In genomic region chr5:54882841-54883240, GRCh38 we compare ENCODE assay signal across 11 cellular contexts.
DNase-seq lines count a peak whose midpoint lies in the region; ATAC-seq, FAIRE-seq and TF ChIP-seq lines count a peak whose summit lies in the region.
"Had no signal": no experiment of that assay in that cellular context is flagged by ENCODE, and none has a peak within 500 bp of the region (broad histone marks: within the 10 kb centered on the region; RNA-seq: fewer than 3 reads in every experiment).

No MANE protein-coding gene starts in this region.

- 84 to 90% methylated on average over 8 of the region's 8 CpGs for WGBS in pancreas, 2 donors

- H3K27me3 ChIP-seq in CD4-positive, alpha-beta memory T cell (ENCODE audit: insufficient read depth, low read length): peaks cover 23% of the 10 kb centered on the region
- peaks cover 32% of the 10 kb centered on the region for H3K27me3 ChIP-seq in iPS-18a (ENCODE audit: control insufficient read depth, insufficient read depth, low read length)
- no peaks in the 10 kb centered on the region for H3K27me3 ChIP-seq in pancreas

- POLR2A ChIA-PET in CD4-positive, alpha-beta memory T cell (lab: Charles Lee; ENCODE audit: partially characterized antibody): no interaction called here
- POLR2A ChIA-PET in T-cell (lab: Charles Lee): no interaction called here
- POLR2A ChIA-PET in HEK293T (lab: Yijun Ruan, JAX): no interaction called here

- ATAC-seq in T-cell (replicated peaks in 1 of 4) (no peak), pancreas (peak in 3 of 4 donors; percentile 8 to 10 (median 9)), GM19023 (IDR thresholded peaks at IDR 0.05; ENCODE audit: unreplicated experiment) (no peak)

- FAIRE-seq in pancreas (lab: Jason Lieb, UNC): no peak

- H3K27ac ChIP-seq in CD4-positive, alpha-beta memory T cell (ENCODE audit: low read depth, low read length): no peak overlapping the region
- H3K27ac ChIP-seq in iPS-18a (ENCODE audit: low read length) (no peak overlapping the region), pancreas (no peak overlapping the region)
- H3K27ac ChIP-seq: right lobe of liver had no signal

- H3K4me1 Mint-ChIP-seq in CD4-positive, alpha-beta memory T cell: peaks cover 5 to 9% (median 7%) of the 10 kb centered on the region in 4 donors
- H3K4me1 Mint-ChIP-seq in T-cell: peaks cover 6 to 15% (median 8%) of the 10 kb centered on the region in 3 donors

- H3K36me3 ChIP-seq in CD4-positive, alpha-beta memory T cell (ENCODE audit: insufficient read depth, low read length): no peaks in the 10 kb centered on the region
- H3K36me3 ChIP-seq in iPS-18a (ENCODE audit: control insufficient read depth, low read depth, low read length) (no peaks in the 10 kb centered on the region), pancreas (no peaks in the 10 kb centered on the region)
- H3K36me3 ChIP-seq: right lobe of liver had no signal

- peaks cover 34 to 51% of the 10 kb centered on the region in 2 donors for H3K27me3 Mint-ChIP-seq in CD4-positive, alpha-beta memory T cell
- peaks cover 54 to 57% of the 10 kb centered on the region in 2 donors for H3K27me3 Mint-ChIP-seq in T-cell

- no peak overlapping the region for H3K27ac Mint-ChIP-seq in CD4-positive, alpha-beta memory T cell
- no peak overlapping the region for H3K27ac Mint-ChIP-seq in T-cell

- no peaks in the 10 kb centered on the region for H3K9me3 ChIP-seq in CD4-positive, alpha-beta memory T cell (ENCODE audit: control insufficient read depth in 1 of 2, low read length in 2 of 2)
- H3K9me3 ChIP-seq in iPS-18a (ENCODE audit: control insufficient read depth, low read depth, low read length) (peaks cover 10% of the 10 kb centered on the region), pancreas (no peaks in the 10 kb centered on the region)
- H3K9me3 ChIP-seq: right lobe of liver had no signal

- H3K4me3 ChIP-seq in CD4-positive, alpha-beta memory T cell (ENCODE audit: low read length in 2 of 2): no peak overlapping the region
- H3K4me3 ChIP-seq in iPS-18a (ENCODE audit: low read length): peak overlapping the region; percentile 68
- no peak overlapping the region for H3K4me3 ChIP-seq in pancreas

- H3K4me3 Mint-ChIP-seq in CD4-positive, alpha-beta memory T cell: peak overlapping the region in 7 of 8 donors; percentile 35 to 92 (median 76)
- peak overlapping the region; percentile 70 to 87 (median 78) for H3K4me3 Mint-ChIP-seq in T-cell

- H3K9me3 Mint-ChIP-seq in CD4-positive, alpha-beta memory T cell: peaks cover 0 to 8% (median 0%) of the 10 kb centered on the region in 8 donors
- peaks cover 0 to 2% (median 0%) of the 10 kb centered on the region in 3 donors for H3K9me3 Mint-ChIP-seq in T-cell

- DNase-seq in CD4-positive, alpha-beta memory T cell: no peak
- DNase-seq in T-cell (no peak), pancreas (no peak), HEK293T (ENCODE audit: extremely low spot score) (no peak), NCI-H2196 (lab: John Stamatoyannopoulos, UW; ENCODE audit: unreplicated experiment) (no peak), superior temporal gyrus (ENCODE audit: extremely low spot score) (no peak)
- DNase-seq: Karpas-422, NCI-H2081 had no signal

- CTCF ChIA-PET in CD4-positive, alpha-beta memory T cell (lab: Charles Lee; ENCODE audit: partially characterized antibody): interaction anchor here (1.4 kb wide), 1 partner anchor 15 kb away, joined by 3 read pairs; no protein-coding TSS in a partner anchor
- CTCF ChIA-PET in T-cell (lab: Charles Lee) (interaction anchor here in 1 of 2 donors (1.1 kb wide), 1 partner anchor 277 kb away, joined by 3 read pairs; no protein-coding TSS in a partner anchor), HEK293T (lab: Yijun Ruan, JAX) (no interaction called here)

- H3K9ac ChIP-seq in iPS-18a (ENCODE audit: low read length): no peak overlapping the region

- peaks cover 0 to 8% of the 10 kb centered on the region in 2 donors for H3K36me3 Mint-ChIP-seq in CD4-positive, alpha-beta memory T cell
- H3K36me3 Mint-ChIP-seq in T-cell: peaks cover 4% of the 10 kb centered on the region

- intact Hi-C loops in CD4-positive, alpha-beta memory T cell (cut with micrococcal nuclease): no loop called here
- intact Hi-C loops in pancreas (cut with DNase I): no loop called here

- H3K4me1 ChIP-seq in CD4-positive, alpha-beta memory T cell (ENCODE audit: insufficient read depth, low read length): no peaks in the 10 kb centered on the region
- H3K4me1 ChIP-seq in iPS-18a (ENCODE audit: control insufficient read depth, low read depth, low read length) (peaks cover 12% of the 10 kb centered on the region), pancreas (no peaks in the 10 kb centered on the region)

- no peak for TF ChIP-seq CTCF in pancreas (IDR thresholded peaks at IDR 0.05)

TF ChIP-seq in HEK293T, 16 proteins besides CTCF, POLR2A, EP300 and RAD21:
- TF ChIP-seq HDGF (IDR thresholded peaks at IDR 0.05; ENCODE audit: borderline replicate concordance) (no peak), ELF4 (IDR thresholded peaks at IDR 0.05) (no peak), CTBP1 (IDR thresholded peaks at IDR 0.05; ENCODE audit: borderline replicate concordance) (no peak), SUZ12 (IDR thresholded peaks at IDR 0.05) (no peak), BHLHE40 (IDR thresholded peaks at IDR 0.05; ENCODE audit: borderline replicate concordance) (no peak), PKNOX1 (IDR thresholded peaks at IDR 0.05) (no peak), TARDBP (IDR thresholded peaks at IDR 0.05) (no peak), NFRKB (IDR thresholded peaks at IDR 0.05) (no peak), L3MBTL2 (conservative IDR thresholded peaks at IDR 0.05) (no peak), FOXM1 (IDR thresholded peaks at IDR 0.05; ENCODE audit: borderline replicate concordance) (no peak), SP1 (IDR thresholded peaks at IDR 0.05) (no peak), FOXK2 (IDR thresholded peaks at IDR 0.05) (no peak), ZNF384 (IDR thresholded peaks at IDR 0.05) (no peak), FOXA1 (IDR thresholded peaks at IDR 0.05) (no peak), LEF1 (IDR thresholded peaks at IDR 0.05; ENCODE audit: borderline replicate concordance) (no peak), ARNT (IDR thresholded peaks at IDR 0.05) (no peak)

Comparison
In these comparisons a context has a peak if more than half of its experiments do, and no peak if none do; other contexts are left out.
1. ATAC-seq: peak in pancreas (3 of 4); none in T-cell (0 of 4) and GM19023 (single experiment).